In the genomic region with DNA sequence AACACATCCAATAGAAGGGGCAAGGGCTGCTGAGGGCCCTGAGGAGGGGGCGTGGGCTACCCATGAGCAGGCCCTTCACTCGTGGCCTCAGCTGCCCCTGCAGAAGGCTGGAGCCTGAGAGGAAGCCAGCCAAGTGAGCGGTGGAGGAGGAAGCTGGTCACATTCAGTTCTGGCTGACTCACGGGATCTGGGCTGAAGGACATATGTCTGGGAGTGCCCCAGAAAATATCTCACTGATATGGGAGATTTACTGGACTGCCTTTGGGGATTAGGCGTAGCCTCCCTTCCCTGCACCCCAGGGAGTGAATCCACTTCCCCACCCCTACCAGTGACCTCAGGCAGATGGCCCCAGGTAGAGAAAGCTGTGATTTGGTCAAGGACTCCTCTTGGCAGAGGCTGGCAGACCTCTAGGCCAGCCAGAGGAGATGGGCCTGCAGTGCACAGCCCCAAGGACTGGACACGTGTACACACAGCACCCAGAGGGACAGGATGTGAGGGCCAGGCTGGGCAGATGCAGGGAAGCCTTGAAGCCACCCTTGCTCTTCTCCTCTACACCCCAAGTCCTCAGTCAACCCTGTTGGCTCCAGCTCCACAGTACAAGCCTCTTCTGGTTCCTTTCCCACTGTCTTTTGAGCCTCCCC, we compare ENCODE assay signal across 9 cellular contexts. TPM values are rescaled to one million over a fixed set of nuclear protein-coding genes. Genes with fewer than 3 reads are reported as not detected.
DNase-seq lines count a peak whose midpoint lies in the region; ATAC-seq, FAIRE-seq and TF ChIP-seq lines count a peak whose summit lies in the region.
"Had no signal": no experiment of that assay in that cellular context is flagged by ENCODE, and none has a peak within 500 bp of the region (broad histone marks: within the 10 kb centered on the region; RNA-seq: fewer than 3 reads in every experiment).

No MANE protein-coding gene starts in this region.

- DNase-seq in HT-29 (ENCODE audit: low spot score) (peak; percentile 46), left cardiac atrium (peak; percentile 85), NCI-H446 (lab: John Stamatoyannopoulos, UW) (no peak), D721Med (ENCODE audit: insufficient read length, low spot score) (no peak), NCI-H2196 (lab: John Stamatoyannopoulos, UW; ENCODE audit: unreplicated experiment) (no peak)
- no peak for DNase-seq in activated CD8-positive, alpha-beta T cell treated with anti-CD3 and anti-CD28 coated beads, Interleukin-2, amount 10 ng/mL, durations not matched to agents 7 days and 5 days

- no peak overlapping the region for H3K4me3 ChIP-seq in skin epidermis

- H3K27me3 Mint-ChIP-seq in activated CD8-positive, alpha-beta T cell treated with anti-CD3 and anti-CD28 coated beads, Interleukin-2, amount 10 ng/mL, durations not matched to agents 7 days and 5 days (ENCODE audit: low read depth) = no peaks in the 10 kb centered on the region

- no peak for ATAC-seq in activated CD8-positive, alpha-beta T cell treated with anti-CD3 and anti-CD28 coated beads, Interleukin-2, amount 10 ng/mL, durations not matched to agents 7 days and 5 days
- peak; percentile 60 to 73 for ATAC-seq in left cardiac atrium
- no peak for ATAC-seq in GM19467 (IDR thresholded peaks at IDR 0.05; ENCODE audit: unreplicated experiment)

- H3K27ac Mint-ChIP-seq in activated CD8-positive, alpha-beta T cell treated with anti-CD3 and anti-CD28 coated beads, Interleukin-2, amount 10 ng/mL, durations not matched to agents 7 days and 5 days = peak overlapping the region; percentile 100

- no peak for FAIRE-seq in D721Med (lab: Jason Lieb, UNC)
- FAIRE-seq: endometrium had no signal

- peaks cover 20% of the 10 kb centered on the region for H3K36me3 Mint-ChIP-seq in activated CD8-positive, alpha-beta T cell treated with anti-CD3 and anti-CD28 coated beads, Interleukin-2, amount 10 ng/mL, durations not matched to agents 7 days and 5 days (ENCODE audit: low read depth)

- peaks cover 6% of the 10 kb centered on the region for H3K9me3 Mint-ChIP-seq in activated CD8-positive, alpha-beta T cell treated with anti-CD3 and anti-CD28 coated beads, Interleukin-2, amount 10 ng/mL, durations not matched to agents 7 days and 5 days (ENCODE audit: insufficient read depth)

- H3K4me3 Mint-ChIP-seq in activated CD8-positive, alpha-beta T cell treated with anti-CD3 and anti-CD28 coated beads, Interleukin-2, amount 10 ng/mL, durations not matched to agents 7 days and 5 days = no peak overlapping the region

- peaks cover 70% of the 10 kb centered on the region for H3K4me1 Mint-ChIP-seq in activated CD8-positive, alpha-beta T cell treated with anti-CD3 and anti-CD28 coated beads, Interleukin-2, amount 10 ng/mL, durations not matched to agents 7 days and 5 days (ENCODE audit: low read depth)

- TF ChIP-seq CTCF in D721Med (IDR thresholded peaks at IDR 0.05; ENCODE audit: insufficient read depth, missing control alignments) = no peak

- H3K27ac ChIP-seq in skin epidermis = peak overlapping the region; percentile 18 to 99 (median 90)

- intact Hi-C loops in left cardiac atrium (cut with DNase I) = loop anchor here (5.0 to 10.0 kb wide), 2 partner anchors 53 to 55 kb away; partner anchors contain the start of gene PLEKHO2 (in 2 of the 2)

- POLR2A ChIA-PET in activated CD8-positive, alpha-beta T cell treated with anti-CD3 and anti-CD28 coated beads, Interleukin-2, amount 10 ng/mL, durations not matched to agents 7 days and 5 days (lab: Charles Lee) = no interaction called here

- CTCF ChIA-PET in activated CD8-positive, alpha-beta T cell treated with anti-CD3 and anti-CD28 coated beads, Interleukin-2, amount 10 ng/mL, durations not matched to agents 7 days and 5 days (lab: Charles Lee) = interaction anchor here (0.9 to 1.5 kb wide), 4 partner anchors 8 to 62 kb away, joined by 3 to 4 read pairs (median 4); no protein-coding TSS in a partner anchor

RNA-seq across cellular contexts. Expression of gene ANKDD1A, which starts 14.2 kb away (rescaled TPM):
- 0.60 and 0.71 TPM in 2 replicates for total RNA-seq in HT-29 (2014; rRNA removed; shearing (Covaris generic))
- total RNA-seq in activated CD8-positive, alpha-beta T cell treated with anti-CD3 and anti-CD28 coated beads, Interleukin-2, amount 10 ng/mL, durations not matched to agents 7 days and 5 days = 1 to 10 TPM; 9.1 to 9.5 TPM
- total RNA-seq in left cardiac atrium = 1 to 10 TPM; 3.9 to 5.0 TPM

RNA-seq across cellular contexts. Expression of gene PLEKHO2, which starts 55.8 kb away (rescaled TPM):
- 6.4 and 8.1 TPM in 2 replicates for total RNA-seq in HT-29 (2014; rRNA removed; shearing (Covaris generic))
- 10 to 100 TPM; 25.8 to 26.4 TPM for total RNA-seq in activated CD8-positive, alpha-beta T cell treated with anti-CD3 and anti-CD28 coated beads, Interleukin-2, amount 10 ng/mL, durations not matched to agents 7 days and 5 days
- total RNA-seq in left cardiac atrium = 10 to 100 TPM; 21.3 to 27.0 TPM

Comparison
In these comparisons a context has a peak if more than half of its experiments do, and no peak if none do; other contexts are left out.
1. DNase-seq: peak in HT-29 (single experiment) and left cardiac atrium (single experiment); none in activated CD8-positive, alpha-beta T cell treated with anti-CD3 and anti-CD28 coated beads, Interleukin-2, amount 10 ng/mL, durations not matched to agents 7 days and 5 days (single experiment), NCI-H446 (0 of 2), D721Med (single experiment) and NCI-H2196 (single experiment).
2. ATAC-seq: peak in left cardiac atrium (2 of 2); none in activated CD8-positive, alpha-beta T cell treated with anti-CD3 and anti-CD28 coated beads, Interleukin-2, amount 10 ng/mL, durations not matched to agents 7 days and 5 days (single experiment) and GM19467 (single experiment).